8 cellular contexts compared by ENCODE assay signal in genomic region chr9:87725900-87726709, GRCh38. TPM values are rescaled to one million over a fixed set of nuclear protein-coding genes. Genes with fewer than 3 reads are reported as not detected.
DNase-seq lines count a peak whose midpoint lies in the region; ATAC-seq and TF ChIP-seq lines count a peak whose summit lies in the region.

TSS of gene CTSL (plus strand) at chr9:87726119. CDS start at chr9:87727604, 1,485 bp downstream.

- H3K9me3 ChIP-seq in iPS-20b (ENCODE audit: insufficient read depth, low read depth, low read length) (no peaks in the 10 kb centered on the region), sigmoid colon (no peaks in the 10 kb centered on the region)

- H3K36me3 ChIP-seq in GM06990 (ENCODE audit: control insufficient read depth, insufficient read depth, low read length) (no peaks in the 10 kb centered on the region), iPS-20b (ENCODE audit: insufficient read depth, low read depth, low read length) (peaks cover 28% of the 10 kb centered on the region), sigmoid colon (peaks cover 6 to 39% (median 18%) of the 10 kb centered on the region in 4 donors)

- no peak for ATAC-seq in HG03460 (IDR thresholded peaks at IDR 0.05; ENCODE audit: unreplicated experiment)

- peak within 1 kb of the TSS; percentile 47 for H3K4me3 ChIP-seq in GM06990 (replicated peaks; ENCODE audit: low read depth, low read length)
- peak within 1 kb of the TSS; percentile 75 for H3K4me3 ChIP-seq in WI38 (ENCODE audit: low read depth, low read length)
- H3K4me3 ChIP-seq in iPS-20b (ENCODE audit: low read length), result peak within 1 kb of the TSS; percentile 78
- peak within 1 kb of the TSS; percentile 59 to 83 (median 72) for H3K4me3 ChIP-seq in sigmoid colon

- TF ChIP-seq CTCF in GM06990 (IDR thresholded peaks at IDR 0.05; ENCODE audit: insufficient read depth, low read length, poor library complexity, severe bottlenecking) (no peak), WI38 (IDR thresholded peaks at IDR 0.05; ENCODE audit: low read depth, low read length) (0 out of 2 replicates have a peak, but pooled peaks have one; percentile 3), sigmoid colon (IDR thresholded peaks at IDR 0.05) (peak in 1 of 4 experiments; percentile 19)

- peak within 1 kb of the TSS; percentile 55; the same call in 1 of the 2 replicates for H3K9ac ChIP-seq in iPS-20b (ENCODE audit: low read depth, low read length)

- no peak within 1 kb of the TSS for H3K27ac ChIP-seq in iPS-20b (ENCODE audit: low read length)
- H3K27ac ChIP-seq in sigmoid colon, result peak within 1 kb of the TSS; percentile 94 to 97 (median 95)

- WGBS in sigmoid colon, 2 donors, result 1% methylated on average over 67 of the region's 67 CpGs

- H3K27me3 ChIP-seq in GM06990 (replicated peaks; ENCODE audit: control insufficient read depth, insufficient read depth, low read length) (peaks cover 2% of the 10 kb centered on the region), iPS-20b (ENCODE audit: insufficient read depth, low read length) (peaks cover 24% of the 10 kb centered on the region), sigmoid colon (no peaks in the 10 kb centered on the region)

- peak in 1 of 2 donors; percentile 63 for TF ChIP-seq POLR2A in sigmoid colon (IDR thresholded peaks at IDR 0.05)

- TF ChIP-seq EP300 in sigmoid colon (IDR thresholded peaks at IDR 0.05), result peak in 1 of 4 donors; percentile 42

- DNase-seq in GM06990 (ENCODE audit: extremely low read depth, insufficient read length), result peak; percentile 28
- peak; percentile 40 for DNase-seq in NCI-H1105 (lab: John Stamatoyannopoulos, UW)
- peak; percentile 93 for DNase-seq in cerebellar cortex (ENCODE audit: low spot score)
- DNase-seq in sigmoid colon, result peak; percentile 98
- no peak for DNase-seq in NCI-H446 (lab: John Stamatoyannopoulos, UW)

- no peaks in the 10 kb centered on the region; the same call in 1 of the 2 replicates for H3K4me1 ChIP-seq in iPS-20b (ENCODE audit: insufficient read depth, low read length)
- H3K4me1 ChIP-seq in sigmoid colon, result peaks cover 0 to 51% (median 36%) of the 10 kb centered on the region in 4 donors

- intact Hi-C loops in sigmoid colon (cut with DNase I), result loop anchor here (2.0 to 5.0 kb wide), 4 partner anchors 39 to 661 kb away; partner anchors contain the start of genes CDK20 and SPIN1

RNA-seq across cellular contexts. Expression of gene CTSL, which starts in this region (rescaled TPM):
- total RNA-seq in sigmoid colon, result 100 to 1,000 TPM; 107 to 179 (median 147) TPM
- polyA plus RNA-seq in sigmoid colon, result 10 to 100 TPM; 35.4 to 96.6 (median 92.1) TPM

Comparison
In these comparisons a context has a peak if more than half of its experiments do, and no peak if none do; other contexts are left out.
1. DNase-seq: peak in GM06990 (single experiment), NCI-H1105 (single experiment), cerebellar cortex (single experiment) and sigmoid colon (single experiment); none in NCI-H446 (0 of 2).
2. Peak in every context shown above with its lines, with median percentiles within 50 percentile points of each other: H3K4me3 ChIP-seq.